1 cellular context compared by ENCODE assay signal in genomic region chr22:36391648-36392047, GRCh38.
TF ChIP-seq lines count a peak whose summit lies in the region.

No MANE protein-coding gene starts in this region.

TF ChIP-seq in GM23338, 12 proteins besides CTCF, POLR2A, EP300 and RAD21 (continued from another document):
- TF ChIP-seq ZNF331 (CRISPR knock-in tag; IDR thresholded peaks at IDR 0.05; ENCODE audit: low read depth) (no peak), POLR2AphosphoS5 (IDR thresholded peaks at IDR 0.05; ENCODE audit: low read depth) (no peak), EZH2 (IDR thresholded peaks at IDR 0.05; ENCODE audit: low read depth, unreplicated experiment) (no peak), ETS1 (IDR thresholded peaks at IDR 0.05) (no peak), ZNF462 (CRISPR knock-in tag; IDR thresholded peaks at IDR 0.05) (no peak), NANOG (IDR thresholded peaks at IDR 0.05; ENCODE audit: borderline replicate concordance) (no peak)
